Comparison of ENCODE assay signal across 39 cellular contexts in the genomic region with DNA sequence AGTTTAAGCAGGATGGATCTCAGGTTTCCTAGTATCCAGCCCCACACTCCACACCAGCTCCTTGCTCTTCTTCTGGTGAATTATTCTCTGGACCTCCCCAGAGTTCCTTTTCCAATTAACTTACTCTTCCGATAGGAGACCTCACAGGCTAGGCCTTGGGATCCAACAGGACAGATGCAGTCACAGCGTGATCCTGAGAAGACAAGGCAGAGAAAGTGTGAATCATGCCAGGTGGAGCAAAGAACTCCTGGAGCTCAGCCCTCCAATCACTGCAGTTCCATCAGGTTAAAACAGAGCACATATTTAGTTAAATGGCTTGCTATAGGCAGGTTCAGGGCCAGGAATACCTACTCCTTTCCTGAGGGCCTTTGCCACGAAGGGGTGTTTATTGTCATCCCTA. TPM values are rescaled to one million over a fixed set of nuclear protein-coding genes. Genes with fewer than 3 reads are reported as not detected.
"Had no signal": no experiment of that assay in that cellular context is flagged by ENCODE, and none has a peak within 500 bp of the region (broad histone marks: within the 10 kb centered on the region; RNA-seq: fewer than 3 reads in every experiment).

No MANE protein-coding gene starts in this region.

- H3K9ac ChIP-seq: KMS-11 had no signal

- H3K4me1 ChIP-seq: ascending aorta, body of pancreas, breast epithelium had no signal

- DNase-seq: activated CD4-positive, alpha-beta T cell treated with anti-CD3 and anti-CD28 coated beads for 1 hour; activated CD4-positive, alpha-beta T cell treated with anti-CD3 and anti-CD28 coated beads, Interleukin-2, amount 10 ng/mL, durations not matched to agents 24 days and 14 days; activated CD4-positive, alpha-beta T cell treated with anti-CD3 and anti-CD28 coated beads, Interleukin-2, amount 50 U/mL, for 4 hours; activated CD4-positive, CD25-positive, alpha-beta regulatory T cell; activated CD8-positive, alpha-beta T cell treated with anti-CD3 and anti-CD28 coated beads for 36 hours; activated effector memory CD4-positive, alpha-beta T cell treated with anti-CD3 and anti-CD28 coated beads, Interleukin-2, amount 50 U/mL, for 16 hours; activated naive CD4-positive, alpha-beta T cell; activated naive CD4-positive, alpha-beta T cell treated with anti-CD3 and anti-CD28 coated beads, Interleukin-2, amount 50 U/mL, for 16 hours; activated naive CD8-positive, alpha-beta T cell treated with anti-CD3 and anti-CD28 coated beads for 36 hours; activated T-cell treated with anti-CD3 and anti-CD28 coated beads, Interleukin-2, amount 50 U/mL, for 1 hour; activated T-cell treated with anti-CD3 and anti-CD28 coated beads, Interleukin-2, amount 50 U/mL, for 72 hours; amygdala; body of pancreas; MM.1S; MV-4-11; NCI-H1092; NCI-H1436 treated with DMSO at 0.1 percent for 48 hours; NCI-H1694 treated with DMSO at 0.1 percent for 48 hours; NCI-H2029; NCI-H2227 treated with DMSO at 0.1 percent for 48 hours; NCI-H524; NCI-H69; SHP77; T1000; WERI-Rb-1 had no signal

- ATAC-seq: activated CD8-positive, alpha-beta T cell treated with anti-CD3 and anti-CD28 coated beads for 36 hours; activated T-cell treated with anti-CD3 and anti-CD28 coated beads, Interleukin-2, amount 50 U/mL, for 72 hours; activated T-helper 17 cell treated with anti-CD3 and anti-CD28 coated beads, Interleukin-2, amount 50 U/mL, for 72 hours; body of pancreas; Panc1 had no signal

- H3K9me3 Mint-ChIP-seq: activated CD4-positive, alpha-beta T cell treated with anti-CD3 and anti-CD28 coated beads, Interleukin-2, amount 10 ng/mL, durations not matched to agents 24 days and 14 days; activated CD8-positive, alpha-beta T cell treated with anti-CD3 and anti-CD28 coated beads for 36 hours; activated naive CD8-positive, alpha-beta T cell treated with anti-CD3 and anti-CD28 coated beads for 36 hours; activated T-helper 17 cell treated with anti-CD3 and anti-CD28 coated beads, Interleukin-2, amount 50 U/mL, for 72 hours had no signal

- H3K27ac Mint-ChIP-seq: activated CD4-positive, alpha-beta T cell treated with anti-CD3 and anti-CD28 coated beads, Interleukin-2, amount 10 ng/mL, durations not matched to agents 24 days and 14 days; activated CD8-positive, alpha-beta T cell treated with anti-CD3 and anti-CD28 coated beads for 36 hours; activated naive CD8-positive, alpha-beta T cell treated with anti-CD3 and anti-CD28 coated beads for 36 hours; activated T-cell treated with anti-CD3 and anti-CD28 coated beads, Interleukin-2, amount 50 U/mL, for 72 hours; activated T-helper 17 cell treated with anti-CD3 and anti-CD28 coated beads, Interleukin-2, amount 50 U/mL, for 72 hours had no signal

- H3K4me3 ChIP-seq: ascending aorta, body of pancreas, breast epithelium, SJCRH30, SK-N-MC had no signal

- H3K9me3 ChIP-seq: ascending aorta, body of pancreas, breast epithelium, SJCRH30 had no signal

- H3K36me3 ChIP-seq: ascending aorta, breast epithelium, SJCRH30, WERI-Rb-1 had no signal

- H3K27ac ChIP-seq: ascending aorta, body of pancreas, breast epithelium, KMS-11, SJCRH30, SK-N-MC, WERI-Rb-1 had no signal

- H3K27me3 ChIP-seq: ascending aorta, body of pancreas, breast epithelium, SJCRH30 had no signal

- H3K4me3 Mint-ChIP-seq: activated CD4-positive, alpha-beta T cell treated with anti-CD3 and anti-CD28 coated beads, Interleukin-2, amount 10 ng/mL, durations not matched to agents 24 days and 14 days; activated CD8-positive, alpha-beta T cell treated with anti-CD3 and anti-CD28 coated beads for 36 hours; activated naive CD8-positive, alpha-beta T cell treated with anti-CD3 and anti-CD28 coated beads for 36 hours; activated T-cell treated with anti-CD3 and anti-CD28 coated beads, Interleukin-2, amount 50 U/mL, for 72 hours; activated T-helper 17 cell treated with anti-CD3 and anti-CD28 coated beads, Interleukin-2, amount 50 U/mL, for 72 hours had no signal

- H3K27me3 Mint-ChIP-seq: activated CD4-positive, alpha-beta T cell treated with anti-CD3 and anti-CD28 coated beads, Interleukin-2, amount 10 ng/mL, durations not matched to agents 24 days and 14 days had no signal

- H3K4me1 Mint-ChIP-seq: activated CD4-positive, alpha-beta T cell treated with anti-CD3 and anti-CD28 coated beads, Interleukin-2, amount 10 ng/mL, durations not matched to agents 24 days and 14 days; activated naive CD8-positive, alpha-beta T cell treated with anti-CD3 and anti-CD28 coated beads for 36 hours; activated T-helper 17 cell treated with anti-CD3 and anti-CD28 coated beads, Interleukin-2, amount 50 U/mL, for 72 hours had no signal

- H3K4me2 ChIP-seq: KMS-11 had no signal

- H3K36me3 Mint-ChIP-seq: activated naive CD8-positive, alpha-beta T cell treated with anti-CD3 and anti-CD28 coated beads for 36 hours had no signal

RNA-seq across cellular contexts. Expression of a gene that starts 34.1 kb away (rescaled TPM):
- total RNA-seq: activated CD4-positive, alpha-beta T cell treated with anti-CD3 and anti-CD28 coated beads, Interleukin-2, amount 10 ng/mL, durations not matched to agents 24 days and 14 days; activated CD8-positive, alpha-beta memory T cell treated with anti-CD3 and anti-CD28 coated beads for 36 hours; activated CD8-positive, alpha-beta T cell treated with anti-CD3 and anti-CD28 coated beads for 36 hours; activated naive CD8-positive, alpha-beta T cell treated with anti-CD3 and anti-CD28 coated beads for 36 hours; activated T-cell treated with anti-CD3 and anti-CD28 coated beads, Interleukin-2, amount 50 U/mL, for 72 hours; activated T-helper 17 cell treated with anti-CD3 and anti-CD28 coated beads, Interleukin-2, amount 50 U/mL, for 72 hours; body of pancreas; breast epithelium; cardiac septum; LHCN-M2; RPMI7951; SJCRH30; T-helper 1 cell treated with Interleukin-12 subunit alpha and Interleukin-12 subunit beta and Interleukin-4 antibody, amounts not matched to agents 30 ng/mL and 1 ng/mL, for 36 hours; T-helper 2 cell treated with Interferon-gamma antibody and Interleukin-4, amounts not matched to agents 100 ng/mL and 5 ng/mL, for 36 hours had no signal
- polyA plus RNA-seq: adipose tissue had no signal
